26 cellular contexts compared by ENCODE assay signal in genomic region chr10:133462512-133463305, GRCh38. TPM values are rescaled to one million over a fixed set of nuclear protein-coding genes. Genes with fewer than 3 reads are reported as not detected.
DNase-seq lines count a peak whose midpoint lies in the region; ATAC-seq and TF ChIP-seq lines count a peak whose summit lies in the region.
"Had no signal": no experiment of that assay in that cellular context is flagged by ENCODE, and none has a peak within 500 bp of the region (broad histone marks: within the 10 kb centered on the region; RNA-seq: fewer than 3 reads in every experiment).

No MANE protein-coding gene starts in this region.

- ATAC-seq in SK-N-SH treated with all-trans-retinoic acid at 6 μM for 48 hours: no peak
- ATAC-seq: GM12878, HCT116 had no signal

- no peak overlapping the region for H3K9ac ChIP-seq in SK-N-SH

- H3K4me1 ChIP-seq in SK-N-SH (ENCODE audit: control insufficient read depth in 1 of 2, insufficient read depth in 2 of 2, low read depth in 1 of 2, low read length in 1 of 2) (no peaks in the 10 kb centered on the region), esophagus muscularis mucosa (no peaks in the 10 kb centered on the region)

- CTCF ChIA-PET in SK-N-SH (lab: Yijun Ruan, JAX): interaction anchor here (1.8 kb wide), 1 partner anchor 9 kb away, joined by 4 read pairs; the partner anchor contains the start of gene SCART1
- CTCF ChIA-PET in HEK293T (lab: Yijun Ruan, JAX): interaction anchor here (0.7 kb wide), 1 partner anchor 151 kb away, joined by 4 read pairs; no protein-coding TSS in a partner anchor

- TF ChIP-seq RAD21 in SK-N-SH (IDR thresholded peaks at IDR 0.05; ENCODE audit: low read length): no peak

- intact Hi-C loops in esophagus muscularis mucosa (cut with DNase I): no loop called here

- H3F3A ChIP-seq in SK-N-SH (replicated peaks; ENCODE audit: insufficient read depth): no peaks in the 10 kb centered on the region

- TF ChIP-seq EP300 in SK-N-SH (IDR thresholded peaks at IDR 0.05; ENCODE audit: borderline replicate concordance in 1 of 2, low read depth in 1 of 2, low read length in 1 of 2) (no peak), esophagus muscularis mucosa (IDR thresholded peaks at IDR 0.05) (no peak)

- TF ChIP-seq CTCF in SK-N-SH (IDR thresholded peaks at IDR 0.05) (no peak), esophagus muscularis mucosa (IDR thresholded peaks at IDR 0.05) (no peak)

- no peak overlapping the region for H2AFZ ChIP-seq in SK-N-SH (ENCODE audit: low read depth)
- H2AFZ ChIP-seq: PC-9 had no signal

- no peaks in the 10 kb centered on the region for H3K9me3 ChIP-seq in SK-N-SH
- H3K9me3 ChIP-seq in esophagus muscularis mucosa: no peaks in the 10 kb centered on the region

- no peaks in the 10 kb centered on the region for H3K9me2 ChIP-seq in SK-N-SH

- H3K27me3 ChIP-seq in SK-N-SH (ENCODE audit: insufficient read depth): no peaks in the 10 kb centered on the region
- H3K27me3 ChIP-seq in esophagus muscularis mucosa: no peaks in the 10 kb centered on the region

- DNase-seq in SK-N-SH (peak; percentile 4), 8988T (peak; percentile 8), esophagus muscularis mucosa (ENCODE audit: extremely low spot score) (peak; percentile 75), mucosa of gallbladder (ENCODE audit: low spot score) (peak; percentile 3), GDM1 (lab: John Stamatoyannopoulos, UW) (no peak), HEK293T (ENCODE audit: extremely low spot score) (no peak), NCI-H2196 (lab: John Stamatoyannopoulos, UW; ENCODE audit: unreplicated experiment) (no peak)
- DNase-seq: Calu3; CD8-positive, alpha-beta memory T cell; DMS53; EL; KG1; NCI-H1092 treated with DMSO at 0.1 percent for 48 hours; NCI-H1436 treated with DMSO at 0.1 percent for 48 hours; NCI-H1930; NCI-H2227 treated with DMSO at 0.1 percent for 48 hours; NCI-H510A; PC-9; SHP77 treated with DMSO at 0.1 percent for 48 hours had no signal

- no peak for TF ChIP-seq POLR2A in esophagus muscularis mucosa (IDR thresholded peaks at IDR 0.05; ENCODE audit: low read depth)

- POLR2A ChIA-PET in SK-N-SH (lab: Yijun Ruan, JAX) (no interaction called here), HEK293T (lab: Yijun Ruan, JAX) (no interaction called here)

- 26% methylated on average over 9 of the region's 10 CpGs for WGBS in SK-N-SH (ENCODE audit: low lambda C conversion rate)
- 93% methylated on average over 10 of the region's 10 CpGs for WGBS in esophagus muscularis mucosa

- H3K4me3 ChIP-seq in SK-N-SH (ENCODE audit: low read depth in 2 of 2, low read length in 1 of 2) (no peak overlapping the region), esophagus muscularis mucosa (no peak overlapping the region)
- H3K4me3 ChIP-seq: GM12878, PC-9, SK-N-MC had no signal

- H3K4me2 ChIP-seq in SK-N-SH: no peak overlapping the region
- H3K4me2 ChIP-seq: PC-9 had no signal

- H3K27ac ChIP-seq in SK-N-SH (ENCODE audit: low read depth in 2 of 2, low read length in 1 of 2) (no peak overlapping the region), esophagus muscularis mucosa (replicated peaks in 1 of 4) (no peak overlapping the region)
- H3K27ac ChIP-seq: 22Rv1, PC-9, RWPE1, SK-N-MC had no signal

- H4K20me1 ChIP-seq in SK-N-SH (ENCODE audit: insufficient read depth): no peaks in the 10 kb centered on the region

- no peaks in the 10 kb centered on the region for H3K79me2 ChIP-seq in SK-N-SH (ENCODE audit: insufficient read depth)

- H3K36me3 ChIP-seq in SK-N-SH (replicated peaks in 1 of 2; ENCODE audit: control insufficient read depth in 1 of 2, insufficient read depth in 2 of 2, low read length in 1 of 2) (no peaks in the 10 kb centered on the region), esophagus muscularis mucosa (peaks cover 0 to 33% (median 7%) of the 10 kb centered on the region in 4 donors)

TF ChIP-seq in SK-N-SH, 30 proteins besides CTCF, POLR2A, EP300 and RAD21 (continues in another document):
- no peak for TF ChIP-seq ZBTB33 (IDR thresholded peaks at IDR 0.05; ENCODE audit: borderline replicate concordance, low read depth)
- TF ChIP-seq SMC3 (IDR thresholded peaks at IDR 0.05; ENCODE audit: low read depth, low read length): no peak

TF ChIP-seq in SK-N-SH treated with all-trans-retinoic acid at 6 μM for 48 hours, 23 proteins besides CTCF, POLR2A, EP300 and RAD21 (continues in another document):
- TF ChIP-seq CSRNP3 (CRISPR knock-in tag; IDR thresholded peaks at IDR 0.05): no peak
- no peak for TF ChIP-seq ZNF70 (CRISPR knock-in tag; IDR thresholded peaks at IDR 0.05)
- no peak for TF ChIP-seq ZC3H10 (CRISPR knock-in tag; IDR thresholded peaks at IDR 0.05)
- TF ChIP-seq TOX (CRISPR knock-in tag; IDR thresholded peaks at IDR 0.05; ENCODE audit: borderline replicate concordance): no peak
- TF ChIP-seq PATZ1 (CRISPR knock-in tag; IDR thresholded peaks at IDR 0.05; ENCODE audit: borderline replicate concordance): no peak
- TF ChIP-seq SNAI2 (CRISPR knock-in tag; IDR thresholded peaks at IDR 0.05): no peak

TF ChIP-seq in HEK293T, 16 proteins besides CTCF, POLR2A, EP300 and RAD21:
- TF ChIP-seq SP1 (IDR thresholded peaks at IDR 0.05) (no peak), NFRKB (IDR thresholded peaks at IDR 0.05) (no peak), HDGF (IDR thresholded peaks at IDR 0.05; ENCODE audit: borderline replicate concordance) (no peak), FOXK2 (IDR thresholded peaks at IDR 0.05) (no peak), TARDBP (IDR thresholded peaks at IDR 0.05) (no peak), ELF4 (IDR thresholded peaks at IDR 0.05) (no peak), FOXA1 (IDR thresholded peaks at IDR 0.05) (no peak), CTBP1 (IDR thresholded peaks at IDR 0.05; ENCODE audit: borderline replicate concordance) (no peak), LEF1 (IDR thresholded peaks at IDR 0.05; ENCODE audit: borderline replicate concordance) (no peak), SUZ12 (IDR thresholded peaks at IDR 0.05) (no peak), ARNT (IDR thresholded peaks at IDR 0.05) (no peak), PKNOX1 (IDR thresholded peaks at IDR 0.05) (no peak), BHLHE40 (IDR thresholded peaks at IDR 0.05; ENCODE audit: borderline replicate concordance) (no peak), ZNF384 (IDR thresholded peaks at IDR 0.05) (no peak), FOXM1 (IDR thresholded peaks at IDR 0.05; ENCODE audit: borderline replicate concordance) (no peak), L3MBTL2 (conservative IDR thresholded peaks at IDR 0.05) (no peak)
TF ChIP-seq in HEK293T: peak in this region for 0.

RNA-seq across cellular contexts. Expression of gene SCART1, which starts 9.0 kb away (rescaled TPM):
- polyA plus RNA-seq in SK-N-SH (2012; rRNA removed): 2.1 and 3.4 TPM in 2 replicates
- polyA plus RNA-seq in SK-N-SH (2012; cell fraction: cytosol; rRNA removed): 0.46 and 0.51 TPM in 2 replicates
- 18.0 and 20.6 TPM in 2 replicates for polyA plus RNA-seq in SK-N-SH (2012; cell fraction: nucleus; rRNA removed)
- total RNA-seq in esophagus muscularis mucosa (1 to 10 TPM in 3 of 4 donors, under 1 TPM in 1; 0.65 to 1.7 (median 1.4) TPM), mucosa of gallbladder (3.6 TPM)

RNA-seq across cellular contexts. Expression of gene SPRN, which starts 38.3 kb away (rescaled TPM):
- 0.78 and 1.2 TPM in 2 replicates for polyA plus RNA-seq in SK-N-SH (2012; rRNA removed)
- polyA plus RNA-seq in SK-N-SH (2012; cell fraction: cytosol; rRNA removed): 0.46 and 0.55 TPM in 2 replicates
- 0.32 and 0.43 TPM in 2 replicates for polyA plus RNA-seq in SK-N-SH (2012; cell fraction: nucleus; rRNA removed)
- total RNA-seq in esophagus muscularis mucosa: under 1 TPM in 2 of 4 donors, not detected in 2; 0.34 to 0.71 TPM
- total RNA-seq in mucosa of gallbladder: not detected
- total RNA-seq: Calu3; CD8-positive, alpha-beta memory T cell; GM12878; HT1080; PC-9 had no signal

Comparison
In these comparisons a context has a peak if more than half of its experiments do, and no peak if none do; other contexts are left out.
1. DNase-seq: peak in SK-N-SH (single experiment), 8988T (single experiment), esophagus muscularis mucosa (single experiment) and mucosa of gallbladder (single experiment); none in GDM1 (single experiment), HEK293T (single experiment) and NCI-H2196 (single experiment).